In the genomic region with DNA sequence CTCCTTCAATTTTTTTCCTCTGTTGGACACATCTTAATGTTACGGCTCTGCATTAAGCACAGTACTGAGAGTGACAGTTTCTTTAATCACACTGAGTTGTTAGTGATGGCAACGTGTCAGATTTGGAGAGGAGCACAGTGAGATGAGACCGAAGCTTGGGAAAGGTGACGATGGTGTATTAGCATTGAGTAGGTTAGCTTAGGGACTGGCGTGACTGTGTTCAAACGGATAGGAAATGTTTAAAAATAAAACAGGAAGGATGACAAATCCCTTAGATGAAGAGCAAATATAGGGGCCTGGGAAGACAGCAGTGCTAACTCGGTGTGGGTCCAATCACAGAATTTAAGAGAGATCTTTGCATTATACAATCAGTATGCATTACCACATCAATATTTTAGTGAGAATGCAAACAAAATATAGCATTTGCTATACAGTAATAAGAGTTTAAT, we compare ENCODE assay signal across 27 cellular contexts.
"Had no signal": no experiment of that assay in that cellular context is flagged by ENCODE, and none has a peak within 500 bp of the region (broad histone marks: within the 10 kb centered on the region; RNA-seq: fewer than 3 reads in every experiment).

No MANE protein-coding gene starts in this region.

- H3K27ac Mint-ChIP-seq: activated naive CD4-positive, alpha-beta T cell treated with anti-CD3 and anti-CD28 coated beads, Interleukin-2, amount 10 ng/mL, durations not matched to agents 7 days and 5 days; activated naive CD8-positive, alpha-beta T cell treated with anti-CD3 and anti-CD28 coated beads, Interleukin-2, amount 10 ng/mL, durations not matched to agents 7 days and 5 days; mesothelial cell of epicardium had no signal

- H3K4me1 ChIP-seq: ascending aorta, left lung, uterus had no signal

- H3K9me3 ChIP-seq: ascending aorta, heart left ventricle, thoracic aorta, uterus had no signal

- H3K4me1 Mint-ChIP-seq: activated naive CD4-positive, alpha-beta T cell treated with anti-CD3 and anti-CD28 coated beads, Interleukin-2, amount 10 ng/mL, durations not matched to agents 7 days and 5 days; activated naive CD8-positive, alpha-beta T cell treated with anti-CD3 and anti-CD28 coated beads, Interleukin-2, amount 10 ng/mL, durations not matched to agents 7 days and 5 days; mesothelial cell of epicardium; naive B cell had no signal

- H3K4me3 Mint-ChIP-seq: activated naive CD4-positive, alpha-beta T cell treated with anti-CD3 and anti-CD28 coated beads, Interleukin-2, amount 10 ng/mL, durations not matched to agents 7 days and 5 days; activated naive CD8-positive, alpha-beta T cell treated with anti-CD3 and anti-CD28 coated beads, Interleukin-2, amount 10 ng/mL, durations not matched to agents 7 days and 5 days; mesothelial cell of epicardium; naive B cell; neural crest cell had no signal

- H3K27me3 ChIP-seq: ascending aorta, brain microvascular endothelial cell, heart left ventricle, left lung, uterus had no signal

- H3K36me3 ChIP-seq: ascending aorta, brain microvascular endothelial cell, heart left ventricle, left lung, thoracic aorta, uterus had no signal

- ATAC-seq: activated CD4-positive, CD25-positive, alpha-beta regulatory T cell treated with anti-CD3 and anti-CD28 coated beads, Interleukin-2, amount 50 U/mL, for 24 hours; esophagus mucosa; left lung; sciatic nerve; stimulated activated naive CD8-positive, alpha-beta T cell treated with anti-CD3 and anti-CD28 coated beads, Interleukin-15, Interleukin-2, amounts not matched to agents 100 U/mL and 50 U/mL, for 24 hours had no signal

- H3K27me3 Mint-ChIP-seq: activated naive CD4-positive, alpha-beta T cell treated with anti-CD3 and anti-CD28 coated beads, Interleukin-2, amount 10 ng/mL, durations not matched to agents 7 days and 5 days; activated naive CD8-positive, alpha-beta T cell treated with anti-CD3 and anti-CD28 coated beads, Interleukin-2, amount 10 ng/mL, durations not matched to agents 7 days and 5 days; naive B cell had no signal

- DNase-seq: activated CD4-positive, alpha-beta T cell treated with anti-CD3 and anti-CD28 coated beads for 48 hours; activated CD4-positive, alpha-beta T cell treated with anti-CD3 and anti-CD28 coated beads, Interleukin-2, amount 50 U/mL, for 48 hours; activated CD8-positive, alpha-beta memory T cell treated with anti-CD3 and anti-CD28 coated beads for 24 hours; activated effector memory CD4-positive, alpha-beta T cell treated with Interleukin-2 at 50 U/mL for 16 hours; activated naive CD4-positive, alpha-beta T cell treated with anti-CD3 and anti-CD28 coated beads, Interleukin-2, amount 10 ng/mL, durations not matched to agents 7 days and 5 days; activated naive CD8-positive, alpha-beta T cell treated with anti-CD3 and anti-CD28 coated beads, Interleukin-2, amount 10 ng/mL, durations not matched to agents 7 days and 5 days; brain microvascular endothelial cell; foreskin fibroblast; heart left ventricle; kidney glomerular epithelial cell; left lung; mammary epithelial cell; naive B cell; stimulated activated CD4-positive, alpha-beta T cell treated with anti-CD3 and anti-CD28 coated beads, Interleukin-12 subunit alpha, Interleukin-12 subunit beta, amount 100 ng/mL, for 4 hours; stimulated activated CD4-positive, alpha-beta T cell treated with anti-CD3 and anti-CD28 coated beads, Interleukin-4, amount 100 ng/mL, for 1 hour; stimulated activated naive CD8-positive, alpha-beta T cell treated with anti-CD3 and anti-CD28 coated beads, Interleukin-15, Interleukin-2, amounts not matched to agents 100 U/mL and 50 U/mL, for 24 hours; trophoblast cell; uterus had no signal

- H3K4me3 ChIP-seq: ascending aorta, heart left ventricle, left lung, skin epidermis, thoracic aorta, uterus had no signal

- H3K27ac ChIP-seq: ascending aorta, brain microvascular endothelial cell, left lung, skin epidermis, thoracic aorta, uterus, VCaP had no signal

- H3K36me3 Mint-ChIP-seq: activated naive CD4-positive, alpha-beta T cell treated with anti-CD3 and anti-CD28 coated beads, Interleukin-2, amount 10 ng/mL, durations not matched to agents 7 days and 5 days; activated naive CD8-positive, alpha-beta T cell treated with anti-CD3 and anti-CD28 coated beads, Interleukin-2, amount 10 ng/mL, durations not matched to agents 7 days and 5 days; mesothelial cell of epicardium; naive B cell had no signal
